Comparison of ENCODE assay signal across 31 cellular contexts in the genomic region with DNA sequence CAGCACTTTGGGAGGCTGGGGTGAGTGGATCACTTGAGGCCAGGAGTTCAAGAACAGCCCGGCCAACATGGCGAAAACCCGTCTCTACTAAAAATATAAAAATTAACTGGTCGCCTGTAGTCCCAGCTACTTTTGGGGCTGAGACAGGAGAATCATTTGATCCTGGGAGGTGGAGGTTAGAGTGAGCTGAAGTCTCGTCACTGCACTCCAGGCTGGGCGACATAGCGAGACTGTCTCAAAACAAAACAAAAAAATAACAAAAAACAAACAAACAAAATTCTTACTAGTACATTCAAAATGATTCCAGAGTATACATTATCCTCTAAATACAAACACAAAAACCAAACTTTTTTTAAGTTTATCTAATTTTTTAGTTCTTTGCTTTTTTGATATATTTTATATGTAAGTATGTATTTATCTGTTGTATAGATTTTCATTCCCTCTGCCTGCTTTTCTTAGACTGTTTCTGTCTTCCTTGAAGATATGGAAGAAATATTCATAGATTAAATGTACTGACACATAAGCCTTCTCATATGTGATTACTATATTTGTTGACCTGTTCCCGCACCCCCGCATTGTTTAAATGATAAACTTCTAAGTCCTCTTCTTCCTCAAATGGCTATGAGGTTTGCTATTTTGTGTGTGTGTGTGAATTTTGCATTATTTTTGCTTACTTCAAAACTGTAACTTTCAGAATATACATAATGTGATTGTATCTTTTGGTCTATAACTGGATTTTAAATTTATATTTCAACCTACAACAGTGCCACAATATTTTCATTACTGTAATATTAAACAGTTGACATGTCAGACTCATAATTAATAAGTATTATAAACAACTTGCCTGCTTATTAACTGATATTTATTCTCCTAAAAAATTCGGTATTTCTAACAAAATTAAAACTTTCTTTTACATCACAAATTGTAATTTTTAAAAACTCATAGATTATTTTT.
"Had no signal": no experiment of that assay in that cellular context is flagged by ENCODE, and none has a peak within 500 bp of the region (broad histone marks: within the 10 kb centered on the region; RNA-seq: fewer than 3 reads in every experiment).

No MANE protein-coding gene starts in this region.

- H3K4me1 Mint-ChIP-seq: activated CD4-positive, alpha-beta T cell treated with anti-CD3 and anti-CD28 coated beads, Interleukin-2, amount 10 ng/mL, durations not matched to agents 7 days and 5 days; activated naive CD4-positive, alpha-beta T cell treated with anti-CD3 and anti-CD28 coated beads, Interleukin-2, amount 50 U/mL, for 24 hours; activated naive CD8-positive, alpha-beta T cell treated with anti-CD3 and anti-CD28 coated beads for 36 hours; activated naive CD8-positive, alpha-beta T cell treated with anti-CD3 and anti-CD28 coated beads, Interleukin-2, amount 50 U/mL, for 24 hours; WTC11 had no signal

- H3K27ac ChIP-seq: adrenal gland, body of pancreas, esophagus muscularis mucosa, foreskin keratinocyte, VCaP had no signal

- H3K4me1 ChIP-seq: adrenal gland, body of pancreas, esophagus muscularis mucosa, foreskin keratinocyte had no signal

- H3K36me3 ChIP-seq: adrenal gland, esophagus muscularis mucosa had no signal

- H3K9me3 ChIP-seq: adrenal gland, body of pancreas, esophagus muscularis mucosa had no signal

- H3K27ac Mint-ChIP-seq: activated CD4-positive, alpha-beta T cell treated with anti-CD3 and anti-CD28 coated beads, Interleukin-2, amount 10 ng/mL, durations not matched to agents 7 days and 5 days; activated CD8-positive, alpha-beta T cell treated with anti-CD3 and anti-CD28 coated beads for 36 hours; activated naive CD4-positive, alpha-beta T cell treated with anti-CD3 and anti-CD28 coated beads for 36 hours; activated naive CD4-positive, alpha-beta T cell treated with anti-CD3 and anti-CD28 coated beads, Interleukin-2, amount 50 U/mL, for 24 hours; activated naive CD8-positive, alpha-beta T cell treated with anti-CD3 and anti-CD28 coated beads for 36 hours; activated naive CD8-positive, alpha-beta T cell treated with anti-CD3 and anti-CD28 coated beads, Interleukin-2, amount 50 U/mL, for 24 hours; activated T-helper 1 cell treated with anti-CD3 and anti-CD28 coated beads, Interleukin-12 subunit alpha, Interleukin-12 subunit beta, Interleukin-2, Interleukin-4 antibody, amounts not matched to agents 30 ng/mL and 10 ng/mL and 1 ng/mL, durations not matched to agents 14 hours and 24 hours and 36 hours; activated T-helper 2 cell treated with anti-CD3 and anti-CD28 coated beads, Interferon-gamma antibody, Interleukin-2, Interleukin-4, amounts not matched to agents 10 μg/mL and 5 μg/mL and 100 μg/mL, durations not matched to agents 14 hours and 24 hours and 36 hours; effector memory CD8-positive, alpha-beta T cell; WTC11 had no signal

- H3K36me3 Mint-ChIP-seq: activated naive CD4-positive, alpha-beta T cell treated with anti-CD3 and anti-CD28 coated beads, Interleukin-2, amount 50 U/mL, for 24 hours; activated naive CD8-positive, alpha-beta T cell treated with anti-CD3 and anti-CD28 coated beads for 36 hours; WTC11 had no signal

- H3K4me3 ChIP-seq: adrenal gland, body of pancreas, esophagus muscularis mucosa had no signal

- H3K27me3 Mint-ChIP-seq: activated CD4-positive, alpha-beta T cell treated with anti-CD3 and anti-CD28 coated beads, Interleukin-2, amount 10 ng/mL, durations not matched to agents 7 days and 5 days; activated CD8-positive, alpha-beta T cell treated with anti-CD3 and anti-CD28 coated beads for 36 hours; activated naive CD4-positive, alpha-beta T cell treated with anti-CD3 and anti-CD28 coated beads, Interleukin-2, amount 50 U/mL, for 24 hours; activated naive CD8-positive, alpha-beta T cell treated with anti-CD3 and anti-CD28 coated beads for 36 hours; activated naive CD8-positive, alpha-beta T cell treated with anti-CD3 and anti-CD28 coated beads, Interleukin-2, amount 50 U/mL, for 24 hours; effector memory CD8-positive, alpha-beta T cell had no signal

- ATAC-seq: activated CD8-positive, alpha-beta T cell treated with anti-CD3 and anti-CD28 coated beads for 36 hours; activated naive CD8-positive, alpha-beta T cell treated with anti-CD3 and anti-CD28 coated beads, Interleukin-2, amount 50 U/mL, for 24 hours; body of pancreas; effector memory CD8-positive, alpha-beta T cell; foreskin keratinocyte; WTC11 had no signal

- H3K27me3 ChIP-seq: adrenal gland, body of pancreas, esophagus muscularis mucosa, foreskin keratinocyte had no signal

- H3K4me3 Mint-ChIP-seq: activated CD4-positive, alpha-beta T cell treated with anti-CD3 and anti-CD28 coated beads, Interleukin-2, amount 10 ng/mL, durations not matched to agents 7 days and 5 days; activated CD8-positive, alpha-beta T cell treated with anti-CD3 and anti-CD28 coated beads for 36 hours; activated naive CD4-positive, alpha-beta T cell treated with anti-CD3 and anti-CD28 coated beads for 36 hours; activated naive CD4-positive, alpha-beta T cell treated with anti-CD3 and anti-CD28 coated beads, Interleukin-2, amount 50 U/mL, for 24 hours; activated naive CD8-positive, alpha-beta T cell treated with anti-CD3 and anti-CD28 coated beads for 36 hours; activated naive CD8-positive, alpha-beta T cell treated with anti-CD3 and anti-CD28 coated beads, Interleukin-2, amount 50 U/mL, for 24 hours; activated T-helper 1 cell treated with anti-CD3 and anti-CD28 coated beads, Interleukin-12 subunit alpha, Interleukin-12 subunit beta, Interleukin-2, Interleukin-4 antibody, amounts not matched to agents 30 ng/mL and 10 ng/mL and 1 ng/mL, durations not matched to agents 14 hours and 24 hours and 36 hours; effector memory CD8-positive, alpha-beta T cell; WTC11 had no signal

- DNase-seq: activated CD4-positive, alpha-beta T cell treated with anti-CD3 and anti-CD28 coated beads for 1 hour; activated CD4-positive, alpha-beta T cell treated with anti-CD3 and anti-CD28 coated beads for 4 hours; activated CD4-positive, alpha-beta T cell treated with anti-CD3 and anti-CD28 coated beads, Interleukin-2, amount 10 ng/mL, durations not matched to agents 7 days and 5 days; activated CD4-positive, alpha-beta T cell treated with anti-CD3 and anti-CD28 coated beads, Interleukin-2, amount 50 U/mL, for 48 hours; activated CD8-positive, alpha-beta memory T cell treated with anti-CD3 and anti-CD28 coated beads for 24 hours; activated CD8-positive, alpha-beta T cell treated with anti-CD3 and anti-CD28 coated beads for 36 hours; activated effector memory CD4-positive, alpha-beta T cell treated with anti-CD3 and anti-CD28 coated beads, Interleukin-2, amount 50 U/mL, for 16 hours; activated naive CD4-positive, alpha-beta T cell treated with anti-CD3 and anti-CD28 coated beads for 36 hours; activated naive CD8-positive, alpha-beta T cell treated with anti-CD3 and anti-CD28 coated beads for 36 hours; activated naive CD8-positive, alpha-beta T cell treated with anti-CD3 and anti-CD28 coated beads, Interleukin-2, amount 50 U/mL, for 24 hours; activated T-cell treated with anti-CD3 and anti-CD28 coated beads, Interleukin-2, amount 50 U/mL, for 1 hour; activated T-cell treated with anti-CD3 and anti-CD28 coated beads, Interleukin-2, amount 50 U/mL, for 48 hours; adrenal gland; amygdala; aorta; body of pancreas; caudate nucleus; cortex of kidney; dermis blood vessel endothelial cell; effector CD4-positive, alpha-beta T cell; effector memory CD8-positive, alpha-beta T cell; erythroblast; foreskin keratinocyte; head of caudate nucleus; T-helper 2 cell had no signal
